19 cellular contexts compared by ENCODE assay signal in genomic region chr15:100650685-100651084, GRCh38. TPM values are rescaled to one million over a fixed set of nuclear protein-coding genes. Genes with fewer than 3 reads are reported as not detected.
DNase-seq lines count a peak whose midpoint lies in the region; ATAC-seq, FAIRE-seq and TF ChIP-seq lines count a peak whose summit lies in the region.
"Had no signal": no experiment of that assay in that cellular context is flagged by ENCODE, and none has a peak within 500 bp of the region (broad histone marks: within the 10 kb centered on the region; RNA-seq: fewer than 3 reads in every experiment).

No MANE protein-coding gene starts in this region.

- H3K27me3 ChIP-seq in GM23338 (ENCODE audit: insufficient read depth) (no peaks in the 10 kb centered on the region), hepatocyte (no peaks in the 10 kb centered on the region)

- H3K9me2 ChIP-seq in GM23338 (ENCODE audit: insufficient read depth) (no peaks in the 10 kb centered on the region), hepatocyte (replicated peaks; ENCODE audit: insufficient read depth) (no peaks in the 10 kb centered on the region)

- H3K9me3 ChIP-seq in hepatocyte (ENCODE audit: low read depth) = no peaks in the 10 kb centered on the region
- H3K9me3 ChIP-seq: mucosa of descending colon had no signal

- DNase-seq in ACHN (peak; percentile 7), GM23338 (ENCODE audit: low spot score) (peak; percentile 46), RKO (ENCODE audit: low spot score) (peak; percentile 12), hepatocyte (ENCODE audit: low spot score) (no peak), urothelium cell line (ENCODE audit: low spot score) (no peak), NAMALWA (ENCODE audit: low spot score) (no peak)
- no peak for DNase-seq in stimulated activated CD8-positive, alpha-beta memory T cell treated with anti-CD3 and anti-CD28 coated beads, Interleukin-4, amount 100 ng/mL, for 48 hours
- DNase-seq: activated CD8-positive, alpha-beta memory T cell treated with anti-CD3 and anti-CD28 coated beads for 24 hours; caudate nucleus; effector CD8-positive, alpha-beta T cell; hypothalamus; mucosa of descending colon; NCI-H2029; occipital lobe; stimulated activated CD4-positive, alpha-beta T cell treated with anti-CD3 and anti-CD28 coated beads, Interleukin-2, amount 100 ng/mL, for 48 hours; WERI-Rb-1 had no signal

- H3K79me2 ChIP-seq in GM23338 (replicated peaks; ENCODE audit: insufficient read depth) (peaks cover 5% of the 10 kb centered on the region; the same call in 1 of the 2 replicates), hepatocyte (peaks cover 10% of the 10 kb centered on the region)

- H3K4me1 ChIP-seq in GM23338 (ENCODE audit: insufficient read depth) (no peaks in the 10 kb centered on the region), hepatocyte (ENCODE audit: insufficient read depth) (no peaks in the 10 kb centered on the region)

- ATAC-seq in GM23338 = peak; percentile 65
- ATAC-seq in GM18873 (IDR thresholded peaks at IDR 0.05; ENCODE audit: low FRiP score, unreplicated experiment) = no peak
- ATAC-seq: activated T-helper 17 cell treated with anti-CD3 and anti-CD28 coated beads, Interleukin-2, amount 50 U/mL, for 72 hours; mucosa of descending colon had no signal

- TF ChIP-seq CTCF in GM23338 (conservative IDR thresholded peaks at IDR 0.05; ENCODE audit: low read depth in 2 of 2) (peak; percentile 48 to 55), hepatocyte (IDR thresholded peaks at IDR 0.05; ENCODE audit: poor library complexity) (peak; percentile 31)

- H3K9me3 Mint-ChIP-seq in GM23338 = no peaks in the 10 kb centered on the region
- H3K9me3 Mint-ChIP-seq: activated T-helper 17 cell treated with anti-CD3 and anti-CD28 coated beads, Interleukin-2, amount 50 U/mL, for 72 hours had no signal

- H3K36me3 ChIP-seq in GM23338 (ENCODE audit: insufficient read depth) (no peaks in the 10 kb centered on the region), hepatocyte (replicated peaks; ENCODE audit: insufficient read depth, low read depth) (no peaks in the 10 kb centered on the region)
- H3K36me3 ChIP-seq: WERI-Rb-1 had no signal

- in situ Hi-C loops in ACHN (cut with HindIII; ENCODE audit: low pct_ligation_motif_present, low pct_unique_long_range_greater_than_20kb, low sequenced_read_pairs) = no loop called here

- whole genome bisulfite sequencing in hepatocyte (ENCODE audit: low lambda C conversion rate, missing lambda C conversion rate) = 93% methylated on average over 1 of the region's 1 CpG

- H4K20me1 ChIP-seq in GM23338 (replicated peaks; ENCODE audit: insufficient read depth) (no peaks in the 10 kb centered on the region; the same call in 1 of the 2 replicates), hepatocyte (ENCODE audit: insufficient read depth, poor library complexity, severe bottlenecking) (no peaks in the 10 kb centered on the region)

- peaks cover 4% of the 10 kb centered on the region for H3K27me3 Mint-ChIP-seq in GM23338 (ENCODE audit: insufficient read depth, low read depth, poor library complexity)
- H3K27me3 Mint-ChIP-seq: activated T-helper 17 cell treated with anti-CD3 and anti-CD28 coated beads, Interleukin-2, amount 50 U/mL, for 72 hours had no signal

- FAIRE-seq in urothelium cell line (lab: Jason Lieb, UNC) = no peak
- FAIRE-seq: RCC 7860 had no signal

- H3K36me3 Mint-ChIP-seq in GM23338 (ENCODE audit: low read depth) = no peaks in the 10 kb centered on the region

- no peaks in the 10 kb centered on the region for H3F3A ChIP-seq in GM23338 (replicated peaks; ENCODE audit: low read depth)

- H2AFZ ChIP-seq in GM23338 (no peak overlapping the region), hepatocyte (no peak overlapping the region)

- no peak overlapping the region for H3K4me3 ChIP-seq in GM23338
- H3K4me3 ChIP-seq in hepatocyte = no peak overlapping the region
- H3K4me3 ChIP-seq: mucosa of descending colon had no signal

- 0 out of 2 replicates have a peak overlapping the region, but pooled peaks have one; percentile 82 for H3K27ac Mint-ChIP-seq in GM23338
- H3K27ac Mint-ChIP-seq: activated T-helper 17 cell treated with anti-CD3 and anti-CD28 coated beads, Interleukin-2, amount 50 U/mL, for 72 hours had no signal

- peaks cover 12% of the 10 kb centered on the region; the same call in 2 of the 3 replicates for H3K4me1 Mint-ChIP-seq in GM23338
- H3K4me1 Mint-ChIP-seq: activated T-helper 17 cell treated with anti-CD3 and anti-CD28 coated beads, Interleukin-2, amount 50 U/mL, for 72 hours had no signal

- H3K27ac ChIP-seq in GM23338 (ENCODE audit: low read depth) = no peak overlapping the region
- H3K27ac ChIP-seq in hepatocyte = no peak overlapping the region
- H3K27ac ChIP-seq: WERI-Rb-1 had no signal

- no peak overlapping the region for H3K4me3 Mint-ChIP-seq in GM23338
- H3K4me3 Mint-ChIP-seq: activated T-helper 17 cell treated with anti-CD3 and anti-CD28 coated beads, Interleukin-2, amount 50 U/mL, for 72 hours had no signal

- no peak overlapping the region for H3K4me2 ChIP-seq in GM23338
- H3K4me2 ChIP-seq in hepatocyte = no peak overlapping the region

TF ChIP-seq in GM23338, 12 proteins besides CTCF, POLR2A, EP300 and RAD21 (continues in another document):
- TF ChIP-seq EZH2phosphoT487 (IDR thresholded peaks at IDR 0.05; ENCODE audit: unreplicated experiment) (no peak), ZNF114 (CRISPR knock-in tag; IDR thresholded peaks at IDR 0.05) (no peak), STAT1 (IDR thresholded peaks at IDR 0.05; ENCODE audit: unreplicated experiment) (no peak), CREB1 (CRISPR knock-in tag; IDR thresholded peaks at IDR 0.05; ENCODE audit: low read depth) (no peak), JUNB (IDR thresholded peaks at IDR 0.05; ENCODE audit: unreplicated experiment) (no peak), ETS1 (IDR thresholded peaks at IDR 0.05) (no peak), REST (IDR thresholded peaks at IDR 0.05; ENCODE audit: unreplicated experiment) (no peak), NANOG (IDR thresholded peaks at IDR 0.05; ENCODE audit: borderline replicate concordance) (no peak)

RNA-seq across cellular contexts. Expression of gene ASB7, which starts 48.3 kb away (rescaled TPM):
- 11.4 and 13.9 TPM in 2 replicates for total RNA-seq in GM23338 (2014; rRNA removed; shearing (Covaris generic))
- polyA plus RNA-seq in GM23338 (2016; fragmentation: Nextera tagmentation; extraction: Ambion mirVana) (4.1 and 4.6 TPM in 2 replicates), hepatocyte (8.5 and 10.3 TPM in 2 replicates)
- total RNA-seq in hepatocyte = 13.7 and 17.5 TPM in 2 replicates

RNA-seq across cellular contexts. Expression of gene LINS1, which starts 48.7 kb away (rescaled TPM):
- 11.1 and 15.4 TPM in 2 replicates for total RNA-seq in GM23338 (2014; rRNA removed; shearing (Covaris generic))
- 10.4 and 11.7 TPM in 2 replicates for polyA plus RNA-seq in GM23338 (2016; fragmentation: Nextera tagmentation; extraction: Ambion mirVana)
- total RNA-seq in hepatocyte = 26.3 and 38.0 TPM in 2 replicates
- 3.2 and 8.1 TPM in 2 replicates for polyA plus RNA-seq in hepatocyte

Comparison
In these comparisons a context has a peak if more than half of its experiments do, and no peak if none do; other contexts are left out.
1. DNase-seq: peak in ACHN (single experiment), GM23338 (single experiment) and RKO (single experiment); none in hepatocyte (single experiment), urothelium cell line (single experiment), NAMALWA (single experiment) and stimulated activated CD8-positive, alpha-beta memory T cell treated with anti-CD3 and anti-CD28 coated beads, Interleukin-4, amount 100 ng/mL, for 48 hours (single experiment).